Comparison of ENCODE assay signal across 25 cellular contexts in the genomic region with DNA sequence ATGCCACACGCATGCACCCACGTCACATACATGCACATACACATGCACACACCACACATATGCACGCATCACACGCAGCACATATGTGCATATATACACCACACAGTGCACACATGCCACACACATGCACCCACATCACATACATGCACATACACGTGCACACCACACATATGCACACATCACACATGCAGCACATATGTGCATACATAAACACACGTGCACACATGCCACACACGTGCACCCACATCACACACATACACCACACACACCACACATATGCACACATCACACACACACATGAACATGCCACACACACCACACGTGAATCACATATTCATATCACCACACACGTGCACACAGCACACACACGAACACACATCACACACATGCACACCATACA.
"Had no signal": no experiment of that assay in that cellular context is flagged by ENCODE, and none has a peak within 500 bp of the region (broad histone marks: within the 10 kb centered on the region; RNA-seq: fewer than 3 reads in every experiment).

No MANE protein-coding gene starts in this region.

- H3K4me2 ChIP-seq: SK-N-SH had no signal

- H3K36me3 ChIP-seq: SJCRH30 had no signal

- H3K4me1 ChIP-seq: SJCRH30 had no signal

- H3K9ac ChIP-seq: SK-N-SH had no signal

- H3K9me3 ChIP-seq: SJCRH30, SK-N-SH had no signal

- DNase-seq: activated CD4-positive, alpha-beta T cell treated with anti-CD3 and anti-CD28 coated beads, Interleukin-2, amount 10 ng/mL, durations not matched to agents 7 days and 5 days; activated CD4-positive, CD25-positive, alpha-beta regulatory T cell; activated CD8-positive, alpha-beta memory T cell treated with anti-CD3 and anti-CD28 coated beads, Interleukin-2, amount 50 U/mL, for 4 hours; activated CD8-positive, alpha-beta T cell treated with anti-CD3 and anti-CD28 coated beads for 36 hours; activated gamma-delta T cell treated with Interleukin-2 at 50 U/mL for 16 hours; activated naive CD4-positive, alpha-beta T cell treated with anti-CD3 and anti-CD28 coated beads, Interleukin-2, amount 10 ng/mL, durations not matched to agents 7 days and 5 days; activated naive CD8-positive, alpha-beta T cell treated with anti-CD3 and anti-CD28 coated beads for 36 hours; caudate nucleus; Karpas-422; MM.1S; NCI-H1105; NCI-H1436; NCI-H187; NCI-H2081; NCI-H510A treated with DMSO at 0.1 percent for 48 hours; NCI-H69; NK-92 treated with Interleukin-12 subunit alpha and Interleukin-12 subunit beta, amount 100 ng/mL, for 24 hours; OCI-M1; RPMI8226; SJCRH30; SK-N-SH; T-helper 1 cell had no signal

- H3K27ac ChIP-seq: SJCRH30, VCaP had no signal

- H3K27me3 ChIP-seq: SJCRH30 had no signal

- H3K4me3 ChIP-seq: SJCRH30 had no signal

- ATAC-seq: activated CD8-positive, alpha-beta T cell treated with anti-CD3 and anti-CD28 coated beads for 36 hours; Panc1; Right ventricle myocardium inferior had no signal
